22 cellular contexts compared by ENCODE assay signal in genomic region chr9:15243086-15243485, GRCh38.
A peak's percentile ranks its signal among the peaks of the same experiment; 100 is the strongest.
DNase-seq lines count a peak whose midpoint lies in the region; ATAC-seq and TF ChIP-seq lines count a peak whose summit lies in the region.
"Had no signal": no experiment of that assay in that cellular context is flagged by ENCODE, and none has a peak within 500 bp of the region (broad histone marks: within the 10 kb centered on the region; RNA-seq: fewer than 3 reads in every experiment).

No MANE protein-coding gene starts in this region.

- H3K9me3 ChIP-seq in thoracic aorta (no peaks in the 10 kb centered on the region), esophagus muscularis mucosa (no peaks in the 10 kb centered on the region), T-helper 17 cell (ENCODE audit: control insufficient read depth, low read length, poor library complexity, severe bottlenecking) (no peaks in the 10 kb centered on the region)
- H3K9me3 ChIP-seq: neutrophil, testis had no signal

- TF ChIP-seq POLR2A in esophagus muscularis mucosa (IDR thresholded peaks at IDR 0.05; ENCODE audit: low read depth) = no peak

- no peak overlapping the region for H3K4me3 Mint-ChIP-seq in T-helper 17 cell
- H3K4me3 Mint-ChIP-seq: activated T-cell treated with anti-CD3 and anti-CD28 coated beads, Interleukin-2, amount 50 U/mL, for 24 hours; mesothelial cell of epicardium had no signal

- peaks cover 20% of the 10 kb centered on the region for H3K4me1 Mint-ChIP-seq in T-helper 17 cell

- peaks cover 45 to 91% of the 10 kb centered on the region in 2 donors for H3K4me1 ChIP-seq in thoracic aorta (ENCODE audit: control insufficient read depth in 1 of 2, low read depth in 2 of 2)
- peaks cover 0 to 28% (median 21%) of the 10 kb centered on the region in 4 donors for H3K4me1 ChIP-seq in esophagus muscularis mucosa
- H3K4me1 ChIP-seq: testis had no signal

- peaks cover 5% of the 10 kb centered on the region for H3K36me3 Mint-ChIP-seq in T-helper 17 cell (ENCODE audit: low read depth)

- POLR2A ChIA-PET in RWPE1 (lab: Yijun Ruan, JAX; ENCODE audit: low non-redundant PET) = no interaction called here

- no peak overlapping the region for H3K27ac Mint-ChIP-seq in T-helper 17 cell
- H3K27ac Mint-ChIP-seq: activated T-cell treated with anti-CD3 and anti-CD28 coated beads, Interleukin-2, amount 50 U/mL, for 24 hours; mesothelial cell of epicardium had no signal

- H3K27ac ChIP-seq in RWPE1 (no peak overlapping the region), thoracic aorta (peak overlapping the region; percentile 71 to 80), esophagus muscularis mucosa (replicated peaks in 1 of 4) (no peak overlapping the region)
- H3K27ac ChIP-seq: C4-2B, epithelial cell of prostate, KMS-11, neutrophil had no signal

- H3K4me3 ChIP-seq in fibroblast of villous mesenchyme (ENCODE audit: low read depth, low read length) (no peak overlapping the region), thoracic aorta (peak overlapping the region; percentile 44), esophagus muscularis mucosa (no peak overlapping the region)
- H3K4me3 ChIP-seq: testis had no signal

- no peak for TF ChIP-seq EP300 in esophagus muscularis mucosa (IDR thresholded peaks at IDR 0.05)

- H3K27me3 ChIP-seq in thoracic aorta (replicated peaks; ENCODE audit: insufficient read depth) (no peaks in the 10 kb centered on the region), esophagus muscularis mucosa (no peaks in the 10 kb centered on the region)
- H3K27me3 ChIP-seq: neutrophil, testis had no signal

- intact Hi-C loops in esophagus muscularis mucosa (cut with DNase I) = no loop called here

- TF ChIP-seq CTCF in RWPE1 (conservative IDR thresholded peaks at IDR 0.05; ENCODE audit: low read depth) = no peak
- TF ChIP-seq CTCF in fibroblast of villous mesenchyme (IDR thresholded peaks at IDR 0.05; ENCODE audit: insufficient read depth, low read depth, low read length) = no peak
- TF ChIP-seq CTCF in thoracic aorta (IDR thresholded peaks at IDR 0.05) = no peak
- TF ChIP-seq CTCF in esophagus muscularis mucosa (IDR thresholded peaks at IDR 0.05) = no peak

- DNase-seq in GM03348 (ENCODE audit: low spot score) (peak; percentile 60), RWPE1 (ENCODE audit: low spot score) (peak; percentile 8), fibroblast of villous mesenchyme (ENCODE audit: low read depth) (peak; percentile 50), thoracic aorta (ENCODE audit: low spot score) (no peak), esophagus muscularis mucosa (ENCODE audit: extremely low spot score) (no peak), T-helper 17 cell (no peak)
- DNase-seq: activated CD4-positive, alpha-beta T cell treated with anti-CD3 and anti-CD28 coated beads, Interleukin-2, amount 50 U/mL, for 4 hours; activated T-cell treated with anti-CD3 and anti-CD28 coated beads, Interleukin-2, amount 50 U/mL, for 24 hours; cortex of kidney; DMS53; NCI-H1105 treated with DMSO at 0.1 percent for 48 hours; NCI-H2171 treated with DMSO at 0.1 percent for 48 hours; NK-92 treated with Interleukin-12 subunit alpha and Interleukin-12 subunit beta, amount 100 ng/mL, for 24 hours; stimulated activated CD4-positive, alpha-beta T cell treated with anti-CD3 and anti-CD28 coated beads, Interleukin-4, amount 100 ng/mL, for 1 hour; testis had no signal

- no peaks in the 10 kb centered on the region for H3K27me3 Mint-ChIP-seq in T-helper 17 cell
- H3K27me3 Mint-ChIP-seq: activated T-cell treated with anti-CD3 and anti-CD28 coated beads, Interleukin-2, amount 50 U/mL, for 24 hours had no signal

- ATAC-seq in thoracic aorta (ENCODE audit: insufficient number of reproducible peaks, low FRiP score, low read depth) = no peak
- no peak for ATAC-seq in GM18873 (IDR thresholded peaks at IDR 0.05; ENCODE audit: low FRiP score, unreplicated experiment)
- ATAC-seq in HG02852 (IDR thresholded peaks at IDR 0.05; ENCODE audit: unreplicated experiment) = no peak
- ATAC-seq in T-helper 17 cell = no peak

- CTCF ChIA-PET in RWPE1 (lab: Yijun Ruan, JAX) = interaction anchor here (0.9 kb wide), 1 partner anchor 12 kb away, joined by 3 read pairs; no protein-coding TSS in a partner anchor

- WGBS in esophagus muscularis mucosa = 76% methylated on average over 1 of the region's 1 CpG

- H3K36me3 ChIP-seq in thoracic aorta (no peaks in the 10 kb centered on the region), esophagus muscularis mucosa (no peaks in the 10 kb centered on the region)
- H3K36me3 ChIP-seq: neutrophil had no signal

Comparison
In these comparisons a context has a peak if more than half of its experiments do, and no peak if none do; other contexts are left out.
1. DNase-seq: peak in GM03348 (single experiment), RWPE1 (single experiment) and fibroblast of villous mesenchyme (single experiment); none in thoracic aorta (single experiment), esophagus muscularis mucosa (single experiment) and T-helper 17 cell (0 of 3).
2. H3K27ac ChIP-seq: peak in thoracic aorta (2 of 2); none in RWPE1 (single experiment) and esophagus muscularis mucosa (0 of 4).